In the genomic region with DNA sequence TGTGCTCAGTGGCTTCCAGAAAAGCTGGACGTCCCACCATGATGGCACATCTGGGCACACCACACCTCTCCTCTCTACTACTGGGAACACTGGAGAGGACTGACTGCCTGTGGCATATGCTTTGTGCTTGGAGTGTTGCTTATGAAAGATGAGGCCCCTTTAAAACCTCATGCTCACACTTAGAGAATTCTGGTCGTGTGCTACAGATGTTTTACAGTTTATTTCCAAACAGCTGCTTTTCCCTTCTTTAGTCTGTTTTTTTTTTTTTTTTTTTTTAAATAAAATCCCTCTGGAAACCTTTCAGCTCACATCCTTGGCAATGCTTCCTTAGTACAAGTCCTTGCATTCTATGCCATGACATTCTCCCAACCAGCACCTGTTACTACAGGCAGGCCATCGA, we compare ENCODE assay signal across 17 cellular contexts.
DNase-seq lines count a peak whose midpoint lies in the region; ATAC-seq and TF ChIP-seq lines count a peak whose summit lies in the region.
"Had no signal": no experiment of that assay in that cellular context is flagged by ENCODE, and none has a peak within 500 bp of the region (broad histone marks: within the 10 kb centered on the region; RNA-seq: fewer than 3 reads in every experiment).

No MANE protein-coding gene starts in this region.

- 24 to 38% methylated on average over 3 of the region's 3 CpGs for WGBS in GM23248 (ENCODE audit: low coverage in 1 of 2, low lambda C conversion rate in 2 of 2, missing lambda C conversion rate in 2 of 2), 2 experiments

- peak; percentile 30 for ATAC-seq in upper lobe of right lung
- ATAC-seq in HG02884 (IDR thresholded peaks at IDR 0.05; ENCODE audit: unreplicated experiment): no peak
- ATAC-seq: CD8-positive, alpha-beta T cell had no signal

- H3K9ac ChIP-seq in GM23248 (no peak overlapping the region), mucosa of rectum (ENCODE audit: low read depth in 1 of 2, low read length in 2 of 2) (no peak overlapping the region)

- H3F3A ChIP-seq in GM23248 (ENCODE audit: insufficient read depth): peaks cover 27% of the 10 kb centered on the region

- POLR2A ChIA-PET in RWPE1 (lab: Yijun Ruan, JAX; ENCODE audit: low non-redundant PET): no interaction called here

- intact Hi-C loops in upper lobe of right lung (cut with DNase I): no loop called here

- H3K9me3 ChIP-seq in GM23248 (ENCODE audit: low read depth): no peaks in the 10 kb centered on the region
- no peaks in the 10 kb centered on the region for H3K9me3 ChIP-seq in mucosa of rectum (ENCODE audit: control insufficient read depth in 2 of 2, low read length in 2 of 2)
- H3K9me3 ChIP-seq in upper lobe of right lung: no peaks in the 10 kb centered on the region
- H3K9me3 ChIP-seq: Peyer's patch had no signal

- CTCF ChIA-PET in RWPE1 (lab: Yijun Ruan, JAX): interaction anchor here (0.6 kb wide), 1 partner anchor 893 kb away, joined by 3 read pairs; no protein-coding TSS in a partner anchor

- peak; percentile 32 for DNase-seq in GM23248
- DNase-seq in fibroblast of peridontal ligament (ENCODE audit: extremely low read depth): peak; percentile 19
- DNase-seq in upper lobe of right lung: no peak
- no peak for DNase-seq in RWPE1 (ENCODE audit: low spot score)
- DNase-seq in G401 (ENCODE audit: low spot score): no peak
- DNase-seq: CD8-positive, alpha-beta T cell; DND-41; GF-D8; H7; Kasumi-1; NCI-H1436; NCI-H2081; NCI-H510A treated with DMSO at 0.1 percent for 48 hours; Peyer's patch; SIG-M5 had no signal

- no peak overlapping the region for H3K4me3 ChIP-seq in GM23248
- H3K4me3 ChIP-seq in mucosa of rectum (ENCODE audit: low read length in 2 of 2): no peak overlapping the region
- H3K4me3 ChIP-seq in upper lobe of right lung: no peak overlapping the region
- H3K4me3 ChIP-seq: Peyer's patch had no signal

- H3K27ac ChIP-seq in GM23248 (no peak overlapping the region), mucosa of rectum (ENCODE audit: low read depth in 2 of 2, low read length in 2 of 2) (peak overlapping the region; percentile 27 to 46), upper lobe of right lung (peak overlapping the region; percentile 48), RWPE1 (no peak overlapping the region)

- H3K36me3 ChIP-seq in GM23248 (ENCODE audit: low read depth): no peaks in the 10 kb centered on the region
- H3K36me3 ChIP-seq in mucosa of rectum (ENCODE audit: control insufficient read depth in 2 of 2, insufficient read depth in 2 of 2, low read length in 2 of 2): no peaks in the 10 kb centered on the region
- H3K36me3 ChIP-seq in upper lobe of right lung: no peaks in the 10 kb centered on the region
- H3K36me3 ChIP-seq: Peyer's patch had no signal

- H3K4me2 ChIP-seq in GM23248 (ENCODE audit: unreplicated experiment): peak overlapping the region; percentile 80

- H3K27me3 ChIP-seq in GM23248 (replicated peaks; ENCODE audit: insufficient read depth) (no peaks in the 10 kb centered on the region), mucosa of rectum (ENCODE audit: control insufficient read depth in 2 of 2, insufficient read depth in 2 of 2, low read length in 2 of 2) (no peaks in the 10 kb centered on the region), upper lobe of right lung (no peaks in the 10 kb centered on the region)
- H3K27me3 ChIP-seq: Peyer's patch had no signal

- no peak overlapping the region for H2AFZ ChIP-seq in GM23248

- in situ Hi-C loops in GM23248 (cut with MboI): no loop called here
- in situ Hi-C loops in G401 (cut with HindIII; ENCODE audit: low sequenced_read_pairs): no loop called here

- no peaks in the 10 kb centered on the region for H3K79me2 ChIP-seq in GM23248 (ENCODE audit: insufficient read depth)

- H4K20me1 ChIP-seq in GM23248 (ENCODE audit: insufficient read depth): no peaks in the 10 kb centered on the region

- TF ChIP-seq CTCF in upper lobe of right lung (IDR thresholded peaks at IDR 0.05) (no peak), RWPE1 (conservative IDR thresholded peaks at IDR 0.05; ENCODE audit: low read depth) (no peak)

- H3K4me1 ChIP-seq in GM23248 (ENCODE audit: insufficient read depth) (peaks cover 37% of the 10 kb centered on the region), mucosa of rectum (ENCODE audit: control insufficient read depth in 2 of 2, insufficient read depth in 2 of 2, low read length in 2 of 2) (no peaks in the 10 kb centered on the region), upper lobe of right lung (peaks cover 11% of the 10 kb centered on the region)

- H3K9me2 ChIP-seq in GM23248 (ENCODE audit: insufficient read depth): no peaks in the 10 kb centered on the region

Comparison
In these comparisons a context has a peak if more than half of its experiments do, and no peak if none do; other contexts are left out.
1. DNase-seq: peak in GM23248 (single experiment) and fibroblast of peridontal ligament (single experiment); none in upper lobe of right lung (single experiment), RWPE1 (single experiment) and G401 (single experiment).
2. H3K27ac ChIP-seq: peak in mucosa of rectum (2 of 2) and upper lobe of right lung (single experiment); none in GM23248 (single experiment) and RWPE1 (single experiment).